Comparison of ENCODE assay signal across 12 cellular contexts in the genomic region with DNA sequence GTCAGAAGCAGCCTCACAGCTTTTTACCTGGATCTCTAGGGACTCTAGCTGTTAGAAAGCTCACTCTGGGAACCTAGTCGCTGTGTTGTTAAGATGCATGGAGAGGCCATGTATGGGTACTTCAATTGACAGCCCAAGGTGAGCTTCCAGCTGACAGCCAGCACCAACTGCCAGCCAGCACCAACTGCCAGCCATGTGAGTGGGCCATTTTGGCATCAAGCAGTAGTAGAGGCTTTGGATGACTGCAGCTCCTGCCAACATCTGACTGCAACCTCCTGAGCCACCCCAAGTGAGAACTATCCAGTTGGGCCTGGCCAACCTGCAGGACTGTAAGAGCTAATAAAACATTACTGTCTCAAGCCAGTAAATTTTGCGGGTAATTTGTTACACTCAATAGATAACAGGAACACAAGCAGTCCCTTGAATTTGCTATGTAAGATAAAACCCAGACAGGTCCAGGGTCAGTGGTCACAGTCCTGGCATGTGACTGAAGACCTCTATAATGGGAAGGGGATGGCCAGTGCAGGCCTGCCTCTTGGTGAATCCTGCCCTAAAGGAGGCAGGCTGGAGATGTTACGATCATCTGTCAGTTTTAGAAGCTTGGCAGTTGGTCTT. TPM values are rescaled to one million over a fixed set of nuclear protein-coding genes. Genes with fewer than 3 reads are reported as not detected.
"Had no signal": no experiment of that assay in that cellular context is flagged by ENCODE, and none has a peak within 500 bp of the region (broad histone marks: within the 10 kb centered on the region; RNA-seq: fewer than 3 reads in every experiment).

No MANE protein-coding gene starts in this region.

- ATAC-seq: esophagus mucosa; naive thymus-derived CD8-positive, alpha-beta T cell; upper lobe of right lung had no signal

- H3K4me1 ChIP-seq: upper lobe of right lung had no signal

- H3K27me3 ChIP-seq: upper lobe of right lung had no signal

- H3K36me3 ChIP-seq: upper lobe of right lung had no signal

- H3K9me3 ChIP-seq: upper lobe of right lung had no signal

- H3K27ac ChIP-seq: hepatocyte, upper lobe of right lung had no signal

- DNase-seq: activated CD4-positive, CD25-positive, alpha-beta regulatory T cell treated with anti-CD3 and anti-CD28 coated beads, Interleukin-2, amount 50 U/mL, for 72 hours; activated naive CD4-positive, alpha-beta T cell treated with anti-CD3 and anti-CD28 coated beads, Interleukin-2, amount 50 U/mL, for 16 hours; mesenchymal stem cell; naive thymus-derived CD8-positive, alpha-beta T cell; stimulated activated CD4-positive, alpha-beta T cell treated with anti-CD3 and anti-CD28 coated beads, Interleukin-4, amount 100 ng/mL, for 4 hours; stimulated activated CD8-positive, alpha-beta memory T cell treated with anti-CD3 and anti-CD28 coated beads, Interleukin-4, amount 100 ng/mL, for 48 hours; T-helper 1 cell; T1000; upper lobe of right lung had no signal

- H3K4me3 ChIP-seq: hepatocyte, smooth muscle cell, upper lobe of right lung had no signal

RNA-seq across cellular contexts. Expression of a gene that starts 29.7 kb away (rescaled TPM):
- total RNA-seq: naive thymus-derived CD8-positive, alpha-beta T cell had no signal
- polyA plus RNA-seq: naive thymus-derived CD8-positive, alpha-beta T cell had no signal
